15 cellular contexts compared by ENCODE assay signal in genomic region chr20:1622450-1622849, GRCh38. TPM values are rescaled to one million over a fixed set of nuclear protein-coding genes. Genes with fewer than 3 reads are reported as not detected.
DNase-seq lines count a peak whose midpoint lies in the region; ATAC-seq and TF ChIP-seq lines count a peak whose summit lies in the region.
"Had no signal": no experiment of that assay in that cellular context is flagged by ENCODE, and none has a peak within 500 bp of the region (broad histone marks: within the 10 kb centered on the region; RNA-seq: fewer than 3 reads in every experiment).

No MANE protein-coding gene starts in this region.

- no peaks in the 10 kb centered on the region for H4K20me1 ChIP-seq in neural progenitor cell (ENCODE audit: low read depth)

- ATAC-seq in HG02970 (IDR thresholded peaks at IDR 0.05; ENCODE audit: low FRiP score, unreplicated experiment): no peak
- no peak for ATAC-seq in GM21526 (IDR thresholded peaks at IDR 0.05; ENCODE audit: low FRiP score, unreplicated experiment)

- no peaks in the 10 kb centered on the region for H3K79me2 ChIP-seq in neural progenitor cell (ENCODE audit: low read depth)

- no peaks in the 10 kb centered on the region for H3K4me1 ChIP-seq in neural progenitor cell

- peak overlapping the region; percentile 6 for H3K4me3 Mint-ChIP-seq in T-helper 1 cell treated with Interleukin-12 subunit alpha and Interleukin-12 subunit beta and Interleukin-4 antibody, amounts not matched to agents 30 μg/mL and 1 μg/mL, for 36 hours
- H3K4me3 Mint-ChIP-seq in neural progenitor cell: no peak overlapping the region

- TF ChIP-seq CTCF in neural progenitor cell (IDR thresholded peaks at IDR 0.05): no peak

- no peaks in the 10 kb centered on the region for H3K9me3 ChIP-seq in neural progenitor cell (ENCODE audit: low read depth)

- peak; percentile 50 for DNase-seq in CD1c-positive myeloid dendritic cell (ENCODE audit: extremely low spot score)
- peak; percentile 3 for DNase-seq in HT1080 (ENCODE audit: low read depth)
- DNase-seq in germinal center (ENCODE audit: low spot score): peak; percentile 23
- DNase-seq in neural progenitor cell (ENCODE audit: low spot score): no peak
- DNase-seq in NCI-H146 treated with DMSO at 0.1 percent for 48 hours (lab: John Stamatoyannopoulos, UW; ENCODE audit: unreplicated experiment): no peak
- DNase-seq: GOT3, hippocampal formation, NCI-H1694, T-helper 9 cell had no signal

- peaks cover 26% of the 10 kb centered on the region for H3K36me3 Mint-ChIP-seq in T-helper 1 cell treated with Interleukin-12 subunit alpha and Interleukin-12 subunit beta and Interleukin-4 antibody, amounts not matched to agents 30 μg/mL and 1 μg/mL, for 36 hours (ENCODE audit: low read depth)
- no peaks in the 10 kb centered on the region for H3K36me3 Mint-ChIP-seq in neural progenitor cell

- peaks cover 65% of the 10 kb centered on the region for H3K4me1 Mint-ChIP-seq in T-helper 1 cell treated with Interleukin-12 subunit alpha and Interleukin-12 subunit beta and Interleukin-4 antibody, amounts not matched to agents 30 μg/mL and 1 μg/mL, for 36 hours (ENCODE audit: low read depth)
- H3K4me1 Mint-ChIP-seq in neural progenitor cell: peaks cover 3% of the 10 kb centered on the region

- H2AFZ ChIP-seq in neural progenitor cell (replicated peaks): no peak overlapping the region

- peak overlapping the region; percentile 28 for H3K27ac Mint-ChIP-seq in T-helper 1 cell treated with Interleukin-12 subunit alpha and Interleukin-12 subunit beta and Interleukin-4 antibody, amounts not matched to agents 30 μg/mL and 1 μg/mL, for 36 hours
- H3K27ac Mint-ChIP-seq in neural progenitor cell: no peak overlapping the region

- H3K9ac ChIP-seq in neural progenitor cell: no peak overlapping the region

- H3K4me2 ChIP-seq in neural progenitor cell: no peak overlapping the region

- H3K27me3 ChIP-seq in neural progenitor cell: no peaks in the 10 kb centered on the region

- no peaks in the 10 kb centered on the region for H3F3A ChIP-seq in neural progenitor cell (ENCODE audit: low read depth)

- H3K4me3 ChIP-seq in neural progenitor cell: no peak overlapping the region

- no peak overlapping the region for H3K27ac ChIP-seq in neural progenitor cell
- H3K27ac ChIP-seq: epithelial cell of prostate had no signal

- no peaks in the 10 kb centered on the region for H3K36me3 ChIP-seq in neural progenitor cell

- peaks cover 10% of the 10 kb centered on the region for H3K9me3 Mint-ChIP-seq in T-helper 1 cell treated with Interleukin-12 subunit alpha and Interleukin-12 subunit beta and Interleukin-4 antibody, amounts not matched to agents 30 μg/mL and 1 μg/mL, for 36 hours
- H3K9me3 Mint-ChIP-seq in neural progenitor cell: peaks cover 6% of the 10 kb centered on the region

- no peaks in the 10 kb centered on the region for H3K27me3 Mint-ChIP-seq in T-helper 1 cell treated with Interleukin-12 subunit alpha and Interleukin-12 subunit beta and Interleukin-4 antibody, amounts not matched to agents 30 μg/mL and 1 μg/mL, for 36 hours (ENCODE audit: low read depth)
- H3K27me3 Mint-ChIP-seq in neural progenitor cell (ENCODE audit: insufficient read depth, low read depth): peaks cover 5% of the 10 kb centered on the region

RNA-seq across cellular contexts. Expression of gene SIRPB1, which starts 2.6 kb away (rescaled TPM):
- 0.16 and 1.0 TPM in 2 replicates for total RNA-seq in HT1080 (2014; rRNA removed; shearing (Covaris generic))
- polyA plus RNA-seq in HT1080 (2015; cell fraction: cytosol; rRNA removed): 4.9 TPM in 2 replicates
- polyA plus RNA-seq in HT1080 (2015; cell fraction: nucleus; rRNA removed): 7.4 and 12.7 TPM in 2 replicates
- total RNA-seq in neural progenitor cell (ENCODE audit: low replicate concordance): 0.62 TPM in 1 of 2 replicates, not detected in the other
- total RNA-seq: bronchial epithelial cell had no signal

RNA-seq across cellular contexts. Expression of gene SIRPG, which starts 35.1 kb away (rescaled TPM):
- total RNA-seq in HT1080 (2014; rRNA removed; shearing (Covaris generic)): 0.03 TPM in 1 of 2 replicates, not detected in the other
- 0.33 and 0.59 TPM in 2 replicates for polyA plus RNA-seq in HT1080 (2015; cell fraction: cytosol; rRNA removed)
- 0.25 and 1.3 TPM in 2 replicates for polyA plus RNA-seq in HT1080 (2015; cell fraction: nucleus; rRNA removed)
- total RNA-seq in neural progenitor cell (ENCODE audit: low replicate concordance): not detected in 2 replicates
- total RNA-seq: bronchial epithelial cell, lung microvascular endothelial cell had no signal

Comparison
In these comparisons a context has a peak if more than half of its experiments do, and no peak if none do; other contexts are left out.
1. DNase-seq: peak in CD1c-positive myeloid dendritic cell (single experiment), HT1080 (single experiment) and germinal center (single experiment); none in neural progenitor cell (single experiment) and NCI-H146 treated with DMSO at 0.1 percent for 48 hours (single experiment).